10 cellular contexts compared by ENCODE assay signal in the genomic region with DNA sequence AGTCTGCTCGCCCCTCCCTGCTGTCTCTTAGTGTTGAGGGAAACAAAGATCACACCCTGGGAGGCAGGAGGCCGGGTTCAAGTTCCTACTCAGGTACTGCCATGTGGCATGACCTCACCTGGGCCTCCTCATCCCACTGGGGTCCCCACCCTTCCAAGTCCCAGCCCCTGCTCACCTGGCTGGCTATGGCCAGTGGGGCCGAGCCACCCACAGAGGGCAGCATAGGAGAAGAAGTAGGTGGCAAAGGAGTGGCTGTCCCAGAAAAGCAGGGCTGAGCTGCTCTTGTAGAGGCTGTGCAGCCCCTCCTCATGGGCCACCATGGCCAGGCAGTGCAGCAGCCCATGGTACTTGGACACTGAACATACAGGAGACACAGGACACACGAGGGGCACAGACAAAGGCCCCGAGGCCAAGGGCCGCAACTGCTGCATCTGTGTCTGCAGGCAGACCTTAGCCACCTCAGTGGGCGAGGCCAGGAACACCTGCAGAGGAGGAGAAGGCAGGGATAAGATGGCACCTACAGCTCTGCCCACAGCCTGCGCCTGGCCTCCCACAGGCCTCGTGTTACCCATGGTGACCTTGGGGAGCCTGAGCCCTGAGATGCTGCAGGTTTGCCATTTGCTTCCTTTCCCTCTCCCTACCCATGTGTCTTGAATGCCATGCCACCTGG. TPM values are rescaled to one million over a fixed set of nuclear protein-coding genes. Genes with fewer than 3 reads are reported as not detected.
A peak's percentile ranks its signal among the peaks of the same experiment; 100 is the strongest.
DNase-seq lines count a peak whose midpoint lies in the region; ATAC-seq, FAIRE-seq and TF ChIP-seq lines count a peak whose summit lies in the region.
"Had no signal": no experiment of that assay in that cellular context is flagged by ENCODE, and none has a peak within 500 bp of the region (broad histone marks: within the 10 kb centered on the region; RNA-seq: fewer than 3 reads in every experiment).

No MANE protein-coding gene starts in this region.

- H3K9ac ChIP-seq in DND-41 (ENCODE audit: low read depth, low read length) (no peak overlapping the region), HCT116 (ENCODE audit: low read length) (no peak overlapping the region), HepG2 (ENCODE audit: insufficient read depth, low read depth, low read length) (no peak overlapping the region)

- CTCF ChIA-PET in HCT116 (lab: Charles Lee) (interaction anchor here (0.6 to 3.1 kb wide), 2 partner anchors 17 to 417 kb away, joined by 3 to 7 read pairs; no protein-coding TSS in a partner anchor), HepG2 (lab: Yijun Ruan, JAX; ENCODE audit: low intra/inter-chr PET ratio, low total read pairs) (no interaction called here)

- no CpG with 5 or more reads among the region's 9 CpGs for WGBS in HepG2 (ENCODE audit: low lambda C conversion rate)

- H3K36me3 ChIP-seq in DND-41 (ENCODE audit: insufficient read depth, low read length) (no peaks in the 10 kb centered on the region), HCT116 (ENCODE audit: control insufficient read depth in 1 of 2, insufficient read depth in 2 of 2, low read length in 2 of 2) (no peaks in the 10 kb centered on the region), HepG2 (replicated peaks in 1 of 2; ENCODE audit: control insufficient read depth in 1 of 2, insufficient read depth in 2 of 2, low read length in 2 of 2) (no peaks in the 10 kb centered on the region)
- H3K36me3 ChIP-seq: heart left ventricle had no signal

- no peaks in the 10 kb centered on the region for H3K9me3 ChIP-seq in DND-41 (ENCODE audit: insufficient read depth, low read length, severe bottlenecking)
- H3K9me3 ChIP-seq in HCT116 (ENCODE audit: control insufficient read depth in 1 of 2, insufficient read depth in 1 of 2, low read depth in 1 of 2, low read length in 2 of 2) = no peaks in the 10 kb centered on the region
- no peaks in the 10 kb centered on the region for H3K9me3 ChIP-seq in HepG2 (ENCODE audit: low read length)
- H3K9me3 ChIP-seq: heart left ventricle had no signal

- no peak for TF ChIP-seq EP300 in HepG2 (IDR thresholded peaks at IDR 0.05; ENCODE audit: low read depth in 2 of 2, low read length in 2 of 2)
- TF ChIP-seq EP300 in HepG2 (CRISPR knock-in tag; IDR thresholded peaks at IDR 0.05; ENCODE audit: borderline replicate concordance) = no peak

- H3K9me2 ChIP-seq in HCT116 (ENCODE audit: insufficient read depth) = no peaks in the 10 kb centered on the region

- in situ Hi-C loops in HepG2 (cut with HindIII; ENCODE audit: extremely low pct_ligation_motif_present, low pct_unique_long_range_greater_than_20kb) = no loop called here

- H4K20me1 ChIP-seq in DND-41 (ENCODE audit: insufficient read depth, low read length) (no peaks in the 10 kb centered on the region; the same call in 1 of the 2 replicates), HCT116 (ENCODE audit: insufficient read depth) (no peaks in the 10 kb centered on the region), HepG2 (ENCODE audit: insufficient read depth, low read length) (no peaks in the 10 kb centered on the region)

- H3K4me3 ChIP-seq in DND-41 (ENCODE audit: low read depth in 1 of 2, low read length in 2 of 2) = no peak overlapping the region
- H3K4me3 ChIP-seq in HCT116 (replicated peaks in 1 of 2; ENCODE audit: low read depth in 1 of 2, low read length in 2 of 2) = no peak overlapping the region
- no peak overlapping the region for H3K4me3 ChIP-seq in HepG2 (replicated peaks in 1 of 3; ENCODE audit: insufficient read depth in 1 of 3, low read depth in 2 of 3, low read length in 3 of 3)
- H3K4me3 ChIP-seq: heart left ventricle had no signal

- peak; percentile 29 for TF ChIP-seq CTCF in DND-41 (IDR thresholded peaks at IDR 0.05; ENCODE audit: borderline replicate concordance, extremely low read depth, low read length, poor library complexity, severe bottlenecking)
- TF ChIP-seq CTCF in HCT116 (IDR thresholded peaks at IDR 0.05 in 2 of 3, conservative IDR thresholded peaks at IDR 0.05 in 1 of 3; ENCODE audit: borderline replicate concordance in 1 of 3, insufficient read depth in 1 of 3, low read depth in 2 of 3, low read length in 2 of 3) = peak; percentile 32 to 57 (median 52); a peak in 5 of 6 replicates
- TF ChIP-seq CTCF in HepG2 (CRISPR knock-in tag; IDR thresholded peaks at IDR 0.05) = peak; percentile 55

- TF ChIP-seq POLR2A in HCT116 (IDR thresholded peaks at IDR 0.05; ENCODE audit: borderline replicate concordance, extremely low read depth, insufficient read depth, insufficient read length) = no peak
- TF ChIP-seq POLR2A in HepG2 (IDR thresholded peaks at IDR 0.05; ENCODE audit: insufficient read depth in 1 of 2, low read depth in 2 of 2, low read length in 2 of 2) = no peak

- RAD21 ChIA-PET in HCT116 (lab: Charles Lee; ENCODE audit: low non-redundant PET in 1 of 2, low total read pairs in 2 of 2, uncharacterized antibody in 2 of 2, unreplicated experiment in 2 of 2) = no interaction called here

- POLR2A ChIA-PET in HCT116 (lab: Charles Lee) (no interaction called here), HepG2 (lab: Yijun Ruan, JAX) (no interaction called here)

- H3K4me2 ChIP-seq in DND-41 (ENCODE audit: insufficient read depth, low read length) (no peak overlapping the region), HCT116 (ENCODE audit: low read length) (no peak overlapping the region), HepG2 (ENCODE audit: low read depth, low read length) (no peak overlapping the region)

- peak; percentile 72 for TF ChIP-seq RAD21 in HCT116 (IDR thresholded peaks at IDR 0.05; ENCODE audit: low read depth)
- no peak for TF ChIP-seq RAD21 in HepG2 (CRISPR knock-in tag; IDR thresholded peaks at IDR 0.05)

- no peak overlapping the region for H2AFZ ChIP-seq in DND-41 (ENCODE audit: low read depth, low read length)
- H2AFZ ChIP-seq in HCT116 (ENCODE audit: low read depth, low read length, poor library complexity, severe bottlenecking) = no peak overlapping the region
- H2AFZ ChIP-seq in HepG2 (ENCODE audit: low read length) = no peak overlapping the region

- H3K4me1 ChIP-seq in DND-41 (ENCODE audit: insufficient read depth, low read length) (no peaks in the 10 kb centered on the region), HCT116 (ENCODE audit: control insufficient read depth in 1 of 2, insufficient read depth in 2 of 2, low read length in 2 of 2) (peaks cover 7 to 8% of the 10 kb centered on the region in 2 experiments), HepG2 (ENCODE audit: insufficient read depth, low read length) (no peaks in the 10 kb centered on the region)
- H3K4me1 ChIP-seq: heart left ventricle had no signal

- ATAC-seq in DND-41 (ENCODE audit: insufficient read depth, low read depth) (no peak; the same call in 2 of the 3 replicates), HCT116 (peak; percentile 84), HepG2 (peak; percentile 76), HG02642 (IDR thresholded peaks at IDR 0.05; ENCODE audit: poor library complexity, unreplicated experiment) (no peak), GM18517 (IDR thresholded peaks at IDR 0.05; ENCODE audit: unreplicated experiment) (no peak), HG02798 (IDR thresholded peaks at IDR 0.05; ENCODE audit: poor library complexity, unreplicated experiment) (no peak)

- BruUV-seq in HCT116 (replicated peaks; lab: Mats Ljungman, UMichigan) = no TSS peak
- BruUV-seq in HepG2 (replicated peaks; lab: Mats Ljungman, UMichigan) = no TSS peak

- intact Hi-C loops in HCT116 (cut with micrococcal nuclease) = loop anchor here (1.0 kb wide), 2 partner anchors 21 to 168 kb away; no protein-coding TSS in a partner anchor
- intact Hi-C loops in HepG2 (cut with micrococcal nuclease; ENCODE audit: unreplicated experiment) = no loop called here

- no peak for FAIRE-seq in HepG2 (lab: Jason Lieb, UNC)

- DNase-seq in DND-41 (no peak), HCT116 (ENCODE audit: low read depth, low spot score) (peak; percentile 7), T follicular helper cell (ENCODE audit: low read depth) (peak; percentile 7), HepG2 (ENCODE audit: low spot score) (peak; percentile 9), HK-2 (ENCODE audit: unreplicated experiment) (no peak)

- H3K79me2 ChIP-seq in DND-41 (ENCODE audit: insufficient read depth, low read length) = no peaks in the 10 kb centered on the region
- no peaks in the 10 kb centered on the region for H3K79me2 ChIP-seq in HCT116 (ENCODE audit: insufficient read depth, low read length)
- no peaks in the 10 kb centered on the region for H3K79me2 ChIP-seq in HepG2 (ENCODE audit: insufficient read depth, low read length)

- H3K27me3 ChIP-seq in DND-41 (ENCODE audit: insufficient read depth, low read length, poor library complexity) (no peaks in the 10 kb centered on the region), HCT116 (ENCODE audit: insufficient read depth, low read length) (no peaks in the 10 kb centered on the region), HepG2 (ENCODE audit: control insufficient read depth in 1 of 2, insufficient read depth in 2 of 2, low read length in 2 of 2) (no peaks in the 10 kb centered on the region; a peak in 2 of 5 replicates)
- H3K27me3 ChIP-seq: heart left ventricle had no signal

- no peak overlapping the region for H3K27ac ChIP-seq in DND-41 (ENCODE audit: low read length)
- H3K27ac ChIP-seq in HCT116 (ENCODE audit: low read depth, low read length) = no peak overlapping the region
- H3K27ac ChIP-seq in HepG2 (ENCODE audit: extremely low read length, insufficient read depth, low read length) = no peak overlapping the region
- H3K27ac ChIP-seq: heart left ventricle had no signal

RNA-seq across cellular contexts. Expression of gene MPEG1, which starts 50.6 kb away (rescaled TPM):
- total RNA-seq in HCT116 (2021; ENCODE audit: unreplicated experiment) = 0.07 TPM
- not detected in 2 replicates for polyA plus RNA-seq in HCT116 (2012)
- total RNA-seq in HepG2 (2016; rRNA removed; fragmentation: Illumina TruSeq; extraction: Trizol) = not detected in 2 replicates
- not detected in 2 replicates for total RNA-seq in HepG2 (2016; cell fraction: cytosol; rRNA removed; fragmentation: Illumina TruSeq; extraction: Trizol; ENCODE audit: low read depth)
- not detected in 2 replicates for total RNA-seq in HepG2 (2016; cell fraction: insoluble cytoplasmic fraction; rRNA removed; fragmentation: Illumina TruSeq; extraction: Trizol)
- total RNA-seq in HepG2 (2016; cell fraction: membrane; rRNA removed; fragmentation: Illumina TruSeq; extraction: Trizol) = not detected in 2 replicates
- total RNA-seq in HepG2 (2016; cell fraction: nucleus; rRNA removed; fragmentation: Illumina TruSeq; extraction: Trizol) = not detected in 2 replicates
- polyA plus RNA-seq in HepG2 (2011; rRNA removed) = not detected in 2 replicates
- polyA plus RNA-seq in HepG2 (2011; cell fraction: cytosol; rRNA removed) = not detected in 2 replicates
- not detected in 2 replicates for polyA plus RNA-seq in HepG2 (2011; cell fraction: nucleus; rRNA removed)
- not detected in 2 replicates for polyA plus RNA-seq in HepG2 (2012)
- not detected in 2 replicates for polyA plus RNA-seq in HepG2 (2016; cell fraction: cytosol; fragmentation: Illumina TruSeq; extraction: Trizol; ENCODE audit: low read depth)
- not detected in 2 replicates for polyA plus RNA-seq in HepG2 (2016; cell fraction: insoluble cytoplasmic fraction; fragmentation: Illumina TruSeq; extraction: Trizol; ENCODE audit: low read depth)
- not detected in 2 replicates for polyA plus RNA-seq in HepG2 (2016; cell fraction: membrane; fragmentation: Illumina TruSeq; extraction: Trizol; ENCODE audit: low read depth)
- polyA plus RNA-seq in HepG2 (2016; cell fraction: nucleus; fragmentation: Illumina TruSeq; extraction: Trizol; ENCODE audit: insufficient read depth, low read depth) = not detected in 2 replicates
- not detected in 2 replicates for polyA minus RNA-seq in HepG2 (2011; rRNA and poly(A)+ RNA removed; ENCODE audit: low replicate concordance)
- not detected in 2 replicates for polyA minus RNA-seq in HepG2 (2011; cell fraction: cytosol; rRNA and poly(A)+ RNA removed)
- not detected in 2 replicates for polyA minus RNA-seq in HepG2 (2011; cell fraction: nucleus; rRNA and poly(A)+ RNA removed)
- total RNA-seq: M059J had no signal

Comparison
In these comparisons a context has a peak if more than half of its experiments do, and no peak if none do; other contexts are left out.
1. ATAC-seq: peak in HCT116 (single experiment) and HepG2 (single experiment); none in DND-41 (single experiment), HG02642 (single experiment), GM18517 (single experiment) and HG02798 (single experiment).
2. DNase-seq: peak in HCT116 (single experiment), T follicular helper cell (single experiment) and HepG2 (single experiment); none in DND-41 (single experiment) and HK-2 (single experiment).
3. Peak in every context shown above with its lines, with median percentiles within 50 percentile points of each other: CTCF ChIP-seq.